In the genomic region with DNA sequence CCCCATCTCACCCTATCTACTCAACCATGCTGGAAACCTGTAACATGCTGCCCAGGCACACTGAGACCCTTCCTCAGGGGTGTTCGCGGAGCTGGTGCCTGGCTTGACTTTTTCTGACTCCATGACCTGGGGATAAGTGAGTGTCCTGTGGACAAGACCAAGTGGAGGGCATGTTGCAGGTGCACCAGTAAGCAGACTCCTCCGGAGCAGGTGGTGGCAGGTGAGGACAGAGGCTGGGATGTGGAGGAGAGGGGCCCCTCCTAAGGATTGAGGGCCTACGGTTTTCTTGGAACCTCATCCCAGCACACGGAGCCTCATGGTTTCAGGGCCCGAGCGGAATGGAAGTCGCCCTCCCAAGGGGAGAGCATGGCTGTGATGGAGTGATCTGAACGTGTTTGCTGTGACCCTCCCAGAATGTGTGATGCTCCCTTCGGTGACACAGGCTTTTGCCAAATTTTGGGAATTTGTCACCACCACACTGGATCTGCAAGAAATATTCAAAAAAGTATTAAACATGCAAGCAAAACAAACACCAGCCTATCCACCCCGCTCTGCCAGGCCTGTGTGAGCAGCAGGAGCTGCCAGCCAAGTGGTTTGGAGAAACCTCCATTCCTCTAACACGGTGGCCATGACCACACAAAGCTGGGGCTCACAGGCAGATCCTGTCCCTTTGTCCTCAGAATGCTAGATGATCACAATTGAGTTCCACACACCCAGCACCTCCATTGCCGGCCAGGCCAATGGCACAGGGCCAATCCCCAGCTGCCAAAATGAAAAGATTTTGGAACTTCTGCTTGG, we compare ENCODE assay signal across 1 cellular context.
TF ChIP-seq lines count a peak whose summit lies in the region.

No MANE protein-coding gene starts in this region.

TF ChIP-seq in H1, 55 proteins besides CTCF, POLR2A, EP300 and RAD21:
- TF ChIP-seq JUND (IDR thresholded peaks at IDR 0.05; ENCODE audit: low read length) (no peak), KDM4A (IDR thresholded peaks at IDR 0.05; ENCODE audit: low read depth, low read length, severe bottlenecking) (no peak), KDM1A (IDR thresholded peaks at IDR 0.05; ENCODE audit: borderline replicate concordance, low read length) (no peak), ZNF274 (IDR thresholded peaks at IDR 0.05; ENCODE audit: borderline replicate concordance, extremely low read depth, low read length) (no peak), ATF2 (IDR thresholded peaks at IDR 0.05; ENCODE audit: low read length) (no peak), FOSL1 (IDR thresholded peaks at IDR 0.05; ENCODE audit: insufficient read depth, low read depth, low read length) (no peak), EZH2 (IDR thresholded peaks at IDR 0.05; ENCODE audit: low read depth, low read length, severe bottlenecking) (no peak), TBP (IDR thresholded peaks at IDR 0.05; ENCODE audit: low read depth, low read length) (no peak), GABPA (IDR thresholded peaks at IDR 0.05; ENCODE audit: borderline replicate concordance, insufficient read depth, low read length) (no peak), GTF2F1 (IDR thresholded peaks at IDR 0.05; ENCODE audit: borderline replicate concordance, low read depth, low read length) (no peak), SUZ12 (IDR thresholded peaks at IDR 0.05; ENCODE audit: low read length) (no peak), SRF (IDR thresholded peaks at IDR 0.05; ENCODE audit: low read depth, low read length) (no peak), CBX8 (IDR thresholded peaks at IDR 0.05; ENCODE audit: borderline replicate concordance, low read depth, low read length) (no peak), POLR2AphosphoS5 (IDR thresholded peaks at IDR 0.05; ENCODE audit: low read depth, low read length) (no peak), RNF2 (IDR thresholded peaks at IDR 0.05; ENCODE audit: borderline replicate concordance, low read depth, low read length, missing control alignments, poor library complexity, severe bottlenecking) (no peak), CEBPB (IDR thresholded peaks at IDR 0.05; ENCODE audit: low read depth, low read length) (no peak), CBX5 (IDR thresholded peaks at IDR 0.05; ENCODE audit: low read depth, low read length) (no peak), SAP30 (IDR thresholded peaks at IDR 0.05; ENCODE audit: insufficient read depth, insufficient replicate concordance, low read length) (no peak), BCL11A (IDR thresholded peaks at IDR 0.05; ENCODE audit: low read depth in 2 of 2, low read length in 2 of 2) (no peak), CHD2 (IDR thresholded peaks at IDR 0.05; ENCODE audit: low read length) (no peak)
TF ChIP-seq in H1: peak in this region for 0.
